ENCODE assay signal across 15 cellular contexts in genomic region chr11:92670293-92670890, GRCh38.
DNase-seq lines count a peak whose midpoint lies in the region; TF ChIP-seq lines count a peak whose summit lies in the region.
"Had no signal": no experiment of that assay in that cellular context is flagged by ENCODE, and none has a peak within 500 bp of the region (broad histone marks: within the 10 kb centered on the region; RNA-seq: fewer than 3 reads in every experiment).

No MANE protein-coding gene starts in this region.

- H3K9me3 Mint-ChIP-seq in nephron progenitor cell = no peaks in the 10 kb centered on the region
- no peaks in the 10 kb centered on the region for H3K9me3 Mint-ChIP-seq in activated naive CD4-positive, alpha-beta T cell treated with anti-CD3 and anti-CD28 coated beads for 36 hours
- H3K9me3 Mint-ChIP-seq in Calu3 (ENCODE audit: low read depth, unreplicated experiment) = peaks cover 3% of the 10 kb centered on the region

- intact Hi-C loops in activated naive CD4-positive, alpha-beta T cell treated with anti-CD3 and anti-CD28 coated beads for 36 hours (cut with micrococcal nuclease) = no loop called here
- intact Hi-C loops in Calu3 (cut with micrococcal nuclease; ENCODE audit: unreplicated experiment) = no loop called here

- H3K27me3 Mint-ChIP-seq in nephron progenitor cell (ENCODE audit: low read depth, poor library complexity) = peaks cover 3% of the 10 kb centered on the region
- peaks cover 2% of the 10 kb centered on the region for H3K27me3 Mint-ChIP-seq in activated naive CD4-positive, alpha-beta T cell treated with anti-CD3 and anti-CD28 coated beads for 36 hours (ENCODE audit: low read depth)
- no peaks in the 10 kb centered on the region for H3K27me3 Mint-ChIP-seq in Calu3 (ENCODE audit: unreplicated experiment)

- no TSS peak for BruUV-seq in Calu3 (replicated peaks; lab: Mats Ljungman, UMichigan)

- H3K36me3 Mint-ChIP-seq in nephron progenitor cell (ENCODE audit: low read depth) (peaks cover 23% of the 10 kb centered on the region), Calu3 (ENCODE audit: insufficient read depth, unreplicated experiment) (no peaks in the 10 kb centered on the region)
- H3K36me3 Mint-ChIP-seq in activated naive CD4-positive, alpha-beta T cell treated with anti-CD3 and anti-CD28 coated beads for 36 hours (ENCODE audit: low read depth) = no peaks in the 10 kb centered on the region

- H3K4me1 Mint-ChIP-seq in nephron progenitor cell (peaks cover 60% of the 10 kb centered on the region), Calu3 (ENCODE audit: low read depth, unreplicated experiment) (no peaks in the 10 kb centered on the region)
- H3K4me1 Mint-ChIP-seq in activated naive CD4-positive, alpha-beta T cell treated with anti-CD3 and anti-CD28 coated beads for 36 hours (ENCODE audit: low read depth) = no peaks in the 10 kb centered on the region

- DNase-seq in NCI-H2107 treated with DMSO at 0.1 percent for 48 hours (lab: John Stamatoyannopoulos, UW; ENCODE audit: unreplicated experiment) (peak; percentile 9), NCI-H2107 (lab: John Stamatoyannopoulos, UW) (no peak), NCI-H128 (lab: John Stamatoyannopoulos, UW; ENCODE audit: unreplicated experiment) (peak; percentile 40), nephron progenitor cell (peak; percentile 3), NCI-H1436 treated with DMSO at 0.1 percent for 48 hours (lab: John Stamatoyannopoulos, UW) (no peak), Calu3 (no peak)
- no peak for DNase-seq in activated naive CD4-positive, alpha-beta T cell treated with anti-CD3 and anti-CD28 coated beads for 36 hours
- DNase-seq: DMS53, H7, MG63, NCI-H1092 treated with DMSO at 0.1 percent for 48 hours, NCI-H2081 treated with DMSO at 0.1 percent for 48 hours, NCI-H526 treated with DMSO at 0.1 percent for 48 hours, T-helper 1 cell had no signal

- CTCF ChIA-PET in activated naive CD4-positive, alpha-beta T cell treated with anti-CD3 and anti-CD28 coated beads for 36 hours (lab: Charles Lee) = no interaction called here
- CTCF ChIA-PET in Calu3 (lab: Charles Lee) = interaction anchor here (0.6 kb wide), 1 partner anchor 1069 kb away, joined by 3 read pairs; no protein-coding TSS in a partner anchor

- TF ChIP-seq CTCF in nephron progenitor cell (IDR thresholded peaks at IDR 0.05) (no peak), Calu3 (IDR thresholded peaks at IDR 0.05; ENCODE audit: unreplicated experiment) (no peak)

- H3K4me3 Mint-ChIP-seq in nephron progenitor cell = peak overlapping the region; percentile 40
- no peak overlapping the region for H3K4me3 Mint-ChIP-seq in activated naive CD4-positive, alpha-beta T cell treated with anti-CD3 and anti-CD28 coated beads for 36 hours
- H3K4me3 Mint-ChIP-seq in Calu3 (ENCODE audit: low read depth, unreplicated experiment) = no peak overlapping the region

- H3K27ac Mint-ChIP-seq in nephron progenitor cell (peak overlapping the region; percentile 98), Calu3 (ENCODE audit: unreplicated experiment) (no peak overlapping the region)
- H3K27ac Mint-ChIP-seq in activated naive CD4-positive, alpha-beta T cell treated with anti-CD3 and anti-CD28 coated beads for 36 hours = no peak overlapping the region

TF ChIP-seq in PFSK-1, 5 proteins besides CTCF, POLR2A, EP300 and RAD21:
- TF ChIP-seq TAF1 (IDR thresholded peaks at IDR 0.05; ENCODE audit: borderline replicate concordance, insufficient read depth, low read length) (no peak), FOXP2 (optimal IDR thresholded peaks at IDR 0.05; ENCODE audit: borderline replicate concordance, extremely low read depth, extremely low read length, insufficient read depth) (no peak), SIN3A (IDR thresholded peaks at IDR 0.05; ENCODE audit: borderline replicate concordance, insufficient read depth, low read length) (no peak), REST (IDR thresholded peaks at IDR 0.05; ENCODE audit: insufficient read depth in 1 of 2, low read depth in 2 of 2, low read length in 2 of 2) (peak in 1 of 2 experiments; percentile 28; a peak in 1 of 4 replicates), POLR2AphosphoS5 (IDR thresholded peaks at IDR 0.05; ENCODE audit: low read depth, low read length) (peak; percentile 35; the same call in 1 of the 2 replicates)

Comparison
In these comparisons a context has a peak if more than half of its experiments do, and no peak if none do; other contexts are left out.
1. DNase-seq: peak in NCI-H2107 treated with DMSO at 0.1 percent for 48 hours (single experiment), NCI-H128 (single experiment) and nephron progenitor cell (single experiment); none in NCI-H2107 (single experiment), NCI-H1436 treated with DMSO at 0.1 percent for 48 hours (single experiment), activated naive CD4-positive, alpha-beta T cell treated with anti-CD3 and anti-CD28 coated beads for 36 hours (single experiment) and Calu3 (single experiment).